Comparison of ENCODE assay signal across 1 cellular context in genomic region chr2:161424179-161424763, GRCh38.
TF ChIP-seq lines count a peak whose summit lies in the region.

No MANE protein-coding gene starts in this region.

TF ChIP-seq in WTC11, 78 proteins besides CTCF, POLR2A, EP300 and RAD21 (continued from another document):
- TF ChIP-seq ZNF671 (CRISPR knock-in tag; IDR thresholded peaks at IDR 0.05) (no peak), TCF7 (CRISPR knock-in tag; IDR thresholded peaks at IDR 0.05; ENCODE audit: low read depth) (no peak), ETV6 (CRISPR knock-in tag; IDR thresholded peaks at IDR 0.05) (0 out of 2 replicates have a peak, but pooled peaks have one; percentile 30), ERG (CRISPR knock-in tag; IDR thresholded peaks at IDR 0.05) (no peak), ATF1 (CRISPR knock-in tag; IDR thresholded peaks at IDR 0.05) (no peak), SP1 (CRISPR knock-in tag; conservative IDR thresholded peaks at IDR 0.05) (0 out of 2 replicates have a peak, but pooled peaks have one; percentile 18), E2F1 (CRISPR knock-in tag; IDR thresholded peaks at IDR 0.05) (no peak), STAT6 (CRISPR knock-in tag; conservative IDR thresholded peaks at IDR 0.05; ENCODE audit: low read depth) (no peak), ZNF425 (CRISPR knock-in tag; conservative IDR thresholded peaks at IDR 0.05) (no peak), ZNF512 (CRISPR knock-in tag; IDR thresholded peaks at IDR 0.05; ENCODE audit: borderline replicate concordance) (peak; percentile 43; the same call in 1 of the 2 replicates), SOX15 (CRISPR knock-in tag; IDR thresholded peaks at IDR 0.05) (no peak)
- TF ChIP-seq, protein P1, sequence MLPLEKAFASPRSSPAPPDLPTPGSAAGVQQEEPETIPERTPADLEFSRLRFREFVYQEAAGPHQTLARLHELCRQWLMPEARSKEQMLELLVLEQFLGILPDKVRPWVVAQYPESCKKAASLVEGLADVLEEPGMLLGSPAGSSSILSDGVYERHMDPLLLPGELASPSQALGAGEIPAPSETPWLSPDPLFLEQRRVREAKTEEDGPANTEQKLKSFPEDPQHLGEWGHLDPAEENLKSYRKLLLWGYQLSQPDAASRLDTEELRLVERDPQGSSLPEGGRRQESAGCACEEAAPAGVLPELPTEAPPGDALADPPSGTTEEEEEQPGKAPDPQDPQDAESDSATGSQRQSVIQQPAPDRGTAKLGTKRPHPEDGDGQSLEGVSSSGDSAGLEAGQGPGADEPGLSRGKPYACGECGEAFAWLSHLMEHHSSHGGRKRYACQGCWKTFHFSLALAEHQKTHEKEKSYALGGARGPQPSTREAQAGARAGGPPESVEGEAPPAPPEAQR (CRISPR knock-in tag; IDR thresholded peaks at IDR 0.05) = no peak
- TF ChIP-seq, protein P2, sequence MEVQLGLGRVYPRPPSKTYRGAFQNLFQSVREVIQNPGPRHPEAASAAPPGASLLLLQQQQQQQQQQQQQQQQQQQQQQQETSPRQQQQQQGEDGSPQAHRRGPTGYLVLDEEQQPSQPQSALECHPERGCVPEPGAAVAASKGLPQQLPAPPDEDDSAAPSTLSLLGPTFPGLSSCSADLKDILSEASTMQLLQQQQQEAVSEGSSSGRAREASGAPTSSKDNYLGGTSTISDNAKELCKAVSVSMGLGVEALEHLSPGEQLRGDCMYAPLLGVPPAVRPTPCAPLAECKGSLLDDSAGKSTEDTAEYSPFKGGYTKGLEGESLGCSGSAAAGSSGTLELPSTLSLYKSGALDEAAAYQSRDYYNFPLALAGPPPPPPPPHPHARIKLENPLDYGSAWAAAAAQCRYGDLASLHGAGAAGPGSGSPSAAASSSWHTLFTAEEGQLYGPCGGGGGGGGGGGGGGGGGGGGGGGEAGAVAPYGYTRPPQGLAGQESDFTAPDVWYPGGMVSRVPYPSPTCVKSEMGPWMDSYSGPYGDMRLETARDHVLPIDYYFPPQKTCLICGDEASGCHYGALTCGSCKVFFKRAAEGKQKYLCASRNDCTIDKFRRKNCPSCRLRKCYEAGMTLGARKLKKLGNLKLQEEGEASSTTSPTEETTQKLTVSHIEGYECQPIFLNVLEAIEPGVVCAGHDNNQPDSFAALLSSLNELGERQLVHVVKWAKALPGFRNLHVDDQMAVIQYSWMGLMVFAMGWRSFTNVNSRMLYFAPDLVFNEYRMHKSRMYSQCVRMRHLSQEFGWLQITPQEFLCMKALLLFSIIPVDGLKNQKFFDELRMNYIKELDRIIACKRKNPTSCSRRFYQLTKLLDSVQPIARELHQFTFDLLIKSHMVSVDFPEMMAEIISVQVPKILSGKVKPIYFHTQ (CRISPR knock-in tag; IDR thresholded peaks at IDR 0.05) = no peak
